ENCODE assay signal across 12 cellular contexts in the genomic region with DNA sequence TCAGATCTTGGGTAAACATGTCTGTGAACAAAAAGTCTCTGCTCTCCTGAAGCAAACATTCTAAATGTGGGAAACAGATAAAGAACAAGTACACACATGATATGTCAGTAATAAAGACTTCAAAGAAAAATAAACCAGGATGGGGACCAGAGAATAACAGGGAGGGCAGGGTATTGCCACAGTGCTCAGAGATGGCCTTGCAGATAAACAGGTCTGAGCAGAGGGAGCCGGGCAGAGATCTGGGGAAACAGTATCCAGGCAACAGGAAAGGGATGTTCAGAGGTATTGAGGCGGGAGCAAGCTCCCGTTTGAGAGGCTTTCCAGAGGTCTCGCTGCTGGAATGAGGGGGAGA. TPM values are rescaled to one million over a fixed set of nuclear protein-coding genes. Genes with fewer than 3 reads are reported as not detected.
A peak's percentile ranks its signal among the peaks of the same experiment; 100 is the strongest.
DNase-seq lines count a peak whose midpoint lies in the region; TF ChIP-seq lines count a peak whose summit lies in the region.
"Had no signal": no experiment of that assay in that cellular context is flagged by ENCODE, and none has a peak within 500 bp of the region (broad histone marks: within the 10 kb centered on the region; RNA-seq: fewer than 3 reads in every experiment).

No MANE protein-coding gene starts in this region.

- peaks cover 34% of the 10 kb centered on the region for H3K4me1 Mint-ChIP-seq in activated CD4-positive, alpha-beta T cell treated with anti-CD3 and anti-CD28 coated beads, Interleukin-2, amount 10 ng/mL, durations not matched to agents 24 days and 14 days

- peaks cover 39% of the 10 kb centered on the region for H3K36me3 Mint-ChIP-seq in activated CD4-positive, alpha-beta T cell treated with anti-CD3 and anti-CD28 coated beads, Interleukin-2, amount 10 ng/mL, durations not matched to agents 24 days and 14 days (ENCODE audit: low read depth)

- H3K27ac Mint-ChIP-seq in activated CD4-positive, alpha-beta T cell treated with anti-CD3 and anti-CD28 coated beads, Interleukin-2, amount 10 ng/mL, durations not matched to agents 24 days and 14 days: peak overlapping the region; percentile 52

- no peak overlapping the region for H3K27ac ChIP-seq in right atrium auricular region
- H3K27ac ChIP-seq: esophagus muscularis mucosa had no signal

- H3K4me3 Mint-ChIP-seq in activated CD4-positive, alpha-beta T cell treated with anti-CD3 and anti-CD28 coated beads, Interleukin-2, amount 10 ng/mL, durations not matched to agents 24 days and 14 days: peak overlapping the region; percentile 95

- TF ChIP-seq CTCF in WI38 (IDR thresholded peaks at IDR 0.05; ENCODE audit: low read depth, low read length) (no peak), epithelial cell of esophagus (IDR thresholded peaks at IDR 0.05; ENCODE audit: insufficient read depth, low read depth, low read length, missing control alignments) (no peak), right atrium auricular region (IDR thresholded peaks at IDR 0.05) (no peak)

- intact Hi-C loops in activated CD4-positive, alpha-beta T cell treated with anti-CD3 and anti-CD28 coated beads, Interleukin-2, amount 10 ng/mL, durations not matched to agents 24 days and 14 days (cut with micrococcal nuclease): loop anchor here (5.0 kb wide), 1 partner anchor 487 kb away; the partner anchor contains the start of genes DDB1 and TKFC

- H3K27me3 Mint-ChIP-seq in activated CD4-positive, alpha-beta T cell treated with anti-CD3 and anti-CD28 coated beads, Interleukin-2, amount 10 ng/mL, durations not matched to agents 24 days and 14 days: no peaks in the 10 kb centered on the region

- peaks cover 0 to 41% of the 10 kb centered on the region in 2 donors for H3K4me1 ChIP-seq in right atrium auricular region

- H3K4me3 ChIP-seq in WI38 (ENCODE audit: low read depth, low read length) (peak overlapping the region; percentile 74), epithelial cell of esophagus (ENCODE audit: low read length) (no peak overlapping the region), skeletal muscle cell (ENCODE audit: low read depth, low read length) (peak overlapping the region; percentile 96), right atrium auricular region (no peak overlapping the region)
- H3K4me3 ChIP-seq: mucosa of descending colon had no signal

- H3K36me3 ChIP-seq in right atrium auricular region: peaks cover 22% of the 10 kb centered on the region

- peaks cover 3% of the 10 kb centered on the region for H3K9me3 Mint-ChIP-seq in activated CD4-positive, alpha-beta T cell treated with anti-CD3 and anti-CD28 coated beads, Interleukin-2, amount 10 ng/mL, durations not matched to agents 24 days and 14 days

- no peaks in the 10 kb centered on the region for H3K27me3 ChIP-seq in right atrium auricular region
- H3K27me3 ChIP-seq: esophagus muscularis mucosa had no signal

- no peaks in the 10 kb centered on the region for H3K9me3 ChIP-seq in right atrium auricular region
- H3K9me3 ChIP-seq: esophagus muscularis mucosa, mucosa of descending colon had no signal

- DNase-seq in activated CD4-positive, alpha-beta T cell treated with anti-CD3 and anti-CD28 coated beads, Interleukin-2, amount 10 ng/mL, durations not matched to agents 24 days and 14 days: no peak
- no peak for DNase-seq in activated CD4-positive, alpha-beta T cell treated with anti-CD3 and anti-CD28 coated beads, Interleukin-2, amount 50 U/mL, for 48 hours
- DNase-seq in epithelial cell of esophagus (ENCODE audit: low read depth): peak; percentile 10
- DNase-seq in skeletal muscle cell (ENCODE audit: low read depth): no peak
- no peak for DNase-seq in GDM1 (lab: John Stamatoyannopoulos, UW)
- DNase-seq in CD1c-positive myeloid dendritic cell (ENCODE audit: extremely low spot score): no peak
- DNase-seq in right atrium auricular region (ENCODE audit: low spot score): no peak
- DNase-seq: activated CD8-positive, alpha-beta memory T cell treated with anti-CD3 and anti-CD28 coated beads, Interleukin-2, amount 50 U/mL, for 4 hours; mucosa of descending colon had no signal

RNA-seq across cellular contexts. Expression of gene CCDC86, which starts 2.9 kb away (rescaled TPM):
- 90.0 and 91.3 TPM in 2 replicates for total RNA-seq in activated CD4-positive, alpha-beta T cell treated with anti-CD3 and anti-CD28 coated beads, Interleukin-2, amount 10 ng/mL, durations not matched to agents 24 days and 14 days
- 10 to 100 TPM in 1 of 2 donors, 1 to 10 TPM in 1; 9.1 to 10.2 TPM for total RNA-seq in right atrium auricular region

RNA-seq across cellular contexts. Expression of gene PTGDR2, which starts 10.9 kb away (rescaled TPM):
- total RNA-seq in activated CD4-positive, alpha-beta T cell treated with anti-CD3 and anti-CD28 coated beads, Interleukin-2, amount 10 ng/mL, durations not matched to agents 24 days and 14 days: 0.14 and 0.19 TPM in 2 replicates
- total RNA-seq in right atrium auricular region: 1 to 10 TPM in 1 of 2 donors, not detected in 1; 1.3 TPM

RNA-seq across cellular contexts. Expression of gene ZP1, which starts 22.5 kb away (rescaled TPM):
- total RNA-seq in activated CD4-positive, alpha-beta T cell treated with anti-CD3 and anti-CD28 coated beads, Interleukin-2, amount 10 ng/mL, durations not matched to agents 24 days and 14 days: not detected in 2 replicates
- total RNA-seq in right atrium auricular region: not detected
- total RNA-seq: urinary bladder had no signal

RNA-seq across cellular contexts. Expression of gene MS4A10, which starts 59.7 kb away (rescaled TPM):
- not detected in 2 replicates for total RNA-seq in activated CD4-positive, alpha-beta T cell treated with anti-CD3 and anti-CD28 coated beads, Interleukin-2, amount 10 ng/mL, durations not matched to agents 24 days and 14 days
- not detected for total RNA-seq in right atrium auricular region
- total RNA-seq: esophagus muscularis mucosa, urinary bladder had no signal

Comparison
In these comparisons a context has a peak if more than half of its experiments do, and no peak if none do; other contexts are left out.
1. H3K4me3 ChIP-seq: peak in WI38 (single experiment) and skeletal muscle cell (single experiment); none in epithelial cell of esophagus (single experiment) and right atrium auricular region (0 of 2).